11 cellular contexts compared by ENCODE assay signal in the genomic region with DNA sequence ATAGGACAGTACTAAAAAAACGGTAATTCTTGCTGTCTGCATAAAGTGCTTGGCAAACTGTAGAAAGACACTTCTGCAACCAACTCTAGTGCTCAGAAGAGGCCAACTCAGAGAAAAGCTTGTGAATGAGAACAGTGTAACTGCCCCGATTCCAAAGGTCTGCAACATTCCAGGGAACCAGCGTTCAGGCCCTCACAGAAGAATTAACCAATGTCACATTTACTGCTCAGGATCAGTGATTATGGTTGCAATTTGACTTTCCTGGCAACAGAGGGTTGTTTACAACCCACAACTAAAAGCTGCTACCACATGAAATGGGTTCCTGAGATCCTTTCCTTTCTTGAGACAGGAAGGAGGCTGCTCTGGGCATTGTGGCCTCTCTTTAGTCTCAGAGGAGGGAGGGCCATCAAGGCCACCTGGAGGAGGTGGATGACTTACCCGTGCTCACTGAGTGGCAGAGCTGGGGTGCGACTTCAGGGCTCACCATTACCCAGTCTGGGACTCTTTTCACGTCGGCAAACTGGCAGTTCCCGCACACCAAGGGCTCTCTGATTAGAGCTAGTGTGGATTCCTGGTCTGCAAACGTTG. TPM values are rescaled to one million over a fixed set of nuclear protein-coding genes. Genes with fewer than 3 reads are reported as not detected.
DNase-seq lines count a peak whose midpoint lies in the region; ATAC-seq, FAIRE-seq and TF ChIP-seq lines count a peak whose summit lies in the region.
"Had no signal": no experiment of that assay in that cellular context is flagged by ENCODE, and none has a peak within 500 bp of the region (broad histone marks: within the 10 kb centered on the region; RNA-seq: fewer than 3 reads in every experiment).

No MANE protein-coding gene starts in this region.

- H3K27me3 Mint-ChIP-seq in GM23338 (ENCODE audit: insufficient read depth, low read depth, poor library complexity): peaks cover 10% of the 10 kb centered on the region
- no peaks in the 10 kb centered on the region for H3K27me3 Mint-ChIP-seq in activated CD4-positive, alpha-beta memory T cell treated with anti-CD3 and anti-CD28 coated beads for 36 hours

- H4K20me1 ChIP-seq in GM23338 (replicated peaks; ENCODE audit: insufficient read depth) (peaks cover 26% of the 10 kb centered on the region), osteoblast (ENCODE audit: insufficient read depth, low read length) (peaks cover 80% of the 10 kb centered on the region), Karpas-422 (ENCODE audit: insufficient read depth, low read depth, low read length) (peaks cover 59% of the 10 kb centered on the region)

- H3K4me3 ChIP-seq in GM23338 (no peak overlapping the region), iPS-18a (ENCODE audit: low read length) (no peak overlapping the region), osteoblast (ENCODE audit: insufficient read depth, low read length) (no peak overlapping the region), Karpas-422 (ENCODE audit: low read length) (no peak overlapping the region)

- TF ChIP-seq CTCF in GM23338 (conservative IDR thresholded peaks at IDR 0.05; ENCODE audit: low read depth in 2 of 2) (no peak), osteoblast (IDR thresholded peaks at IDR 0.05; ENCODE audit: extremely low read depth, low read depth, low read length) (no peak), D721Med (IDR thresholded peaks at IDR 0.05; ENCODE audit: insufficient read depth, missing control alignments) (no peak)

- peak overlapping the region; percentile 76 for H3K27ac ChIP-seq in GM23338 (ENCODE audit: low read depth)
- peak overlapping the region; percentile 15 for H3K27ac ChIP-seq in iPS-18a (ENCODE audit: low read length)
- H3K27ac ChIP-seq in osteoblast (ENCODE audit: low read depth, low read length): peak overlapping the region; percentile 25
- H3K27ac ChIP-seq in Karpas-422 (ENCODE audit: low read length): no peak overlapping the region

- intact Hi-C loops in activated CD4-positive, alpha-beta memory T cell treated with anti-CD3 and anti-CD28 coated beads for 36 hours (cut with micrococcal nuclease): no loop called here

- no peaks in the 10 kb centered on the region for H3K9me3 Mint-ChIP-seq in GM23338
- no peaks in the 10 kb centered on the region for H3K9me3 Mint-ChIP-seq in activated CD4-positive, alpha-beta memory T cell treated with anti-CD3 and anti-CD28 coated beads for 36 hours

- peak overlapping the region; percentile 28 for H3K4me2 ChIP-seq in GM23338
- no peak overlapping the region for H3K4me2 ChIP-seq in osteoblast (ENCODE audit: insufficient read depth, low read length)
- H3K4me2 ChIP-seq in Karpas-422 (ENCODE audit: low read depth, low read length, poor library complexity, severe bottlenecking): no peak overlapping the region

- H3K4me1 Mint-ChIP-seq in GM23338: peaks cover 76% of the 10 kb centered on the region
- H3K4me1 Mint-ChIP-seq in activated CD4-positive, alpha-beta memory T cell treated with anti-CD3 and anti-CD28 coated beads for 36 hours (ENCODE audit: low read depth): peaks cover 65% of the 10 kb centered on the region

- FAIRE-seq in D721Med (lab: Jason Lieb, UNC): no peak

- POLR2A ChIA-PET in activated CD4-positive, alpha-beta memory T cell treated with anti-CD3 and anti-CD28 coated beads for 36 hours (lab: Charles Lee): interaction anchor here (0.6 kb wide), 1 partner anchor 355 kb away, joined by 3 read pairs; no protein-coding TSS in a partner anchor

- no peak for DNase-seq in GM23338 (ENCODE audit: low spot score)
- no peak for DNase-seq in activated CD4-positive, alpha-beta memory T cell treated with anti-CD3 and anti-CD28 coated beads for 36 hours
- DNase-seq in osteoblast (ENCODE audit: insufficient read length, low spot score, missing footprints): no peak
- DNase-seq in D721Med (ENCODE audit: insufficient read length, low spot score): no peak
- no peak for DNase-seq in Karpas-422
- DNase-seq: hippocampal formation, NCI-H1105 treated with DMSO at 0.1 percent for 48 hours, NCI-H510A had no signal

- H3K9me2 ChIP-seq in GM23338 (ENCODE audit: insufficient read depth): no peaks in the 10 kb centered on the region
- H3K9me2 ChIP-seq in Karpas-422 (replicated peaks; ENCODE audit: insufficient read depth, low read length): no peaks in the 10 kb centered on the region

- peaks cover 85% of the 10 kb centered on the region for H3K79me2 ChIP-seq in GM23338 (replicated peaks; ENCODE audit: insufficient read depth)
- peaks cover 100% of the 10 kb centered on the region for H3K79me2 ChIP-seq in osteoblast (ENCODE audit: insufficient read depth, low read length)
- H3K79me2 ChIP-seq in Karpas-422 (ENCODE audit: low read length): peaks cover 98% of the 10 kb centered on the region

- H3K9ac ChIP-seq in iPS-18a (ENCODE audit: low read length) (no peak overlapping the region), Karpas-422 (ENCODE audit: low read length) (no peak overlapping the region)

- H3F3A ChIP-seq in GM23338 (replicated peaks; ENCODE audit: low read depth): 0 out of 2 replicates have a peak, but pooled peaks cover 6% of the 10 kb centered on the region

- no peak overlapping the region for H2AFZ ChIP-seq in GM23338
- no peak overlapping the region for H2AFZ ChIP-seq in osteoblast (ENCODE audit: low read length)
- no peak overlapping the region for H2AFZ ChIP-seq in Karpas-422 (ENCODE audit: low read length)

- H3K27ac Mint-ChIP-seq in GM23338: peak overlapping the region; percentile 8
- H3K27ac Mint-ChIP-seq in activated CD4-positive, alpha-beta memory T cell treated with anti-CD3 and anti-CD28 coated beads for 36 hours: peak overlapping the region; percentile 18

- H3K4me1 ChIP-seq in GM23338 (ENCODE audit: insufficient read depth) (peaks cover 70% of the 10 kb centered on the region), iPS-18a (ENCODE audit: control insufficient read depth, low read depth, low read length) (peaks cover 57% of the 10 kb centered on the region), osteoblast (ENCODE audit: insufficient read depth, low read length) (peaks cover 31% of the 10 kb centered on the region), Karpas-422 (ENCODE audit: low read length) (peaks cover 10% of the 10 kb centered on the region)

- CTCF ChIA-PET in activated CD4-positive, alpha-beta memory T cell treated with anti-CD3 and anti-CD28 coated beads for 36 hours (lab: Charles Lee): interaction anchor here (0.8 to 0.9 kb wide), 2 partner anchors 36 to 296 kb away, joined by 3 read pairs; no protein-coding TSS in a partner anchor

- peaks cover 41% of the 10 kb centered on the region for H3K36me3 Mint-ChIP-seq in GM23338 (ENCODE audit: low read depth)
- peaks cover 48% of the 10 kb centered on the region for H3K36me3 Mint-ChIP-seq in activated CD4-positive, alpha-beta memory T cell treated with anti-CD3 and anti-CD28 coated beads for 36 hours

- no peaks in the 10 kb centered on the region for H3K27me3 ChIP-seq in GM23338 (ENCODE audit: insufficient read depth)
- no peaks in the 10 kb centered on the region for H3K27me3 ChIP-seq in iPS-18a (ENCODE audit: control insufficient read depth, insufficient read depth, low read length)
- H3K27me3 ChIP-seq in osteoblast (ENCODE audit: insufficient read depth, low read length): no peaks in the 10 kb centered on the region
- no peaks in the 10 kb centered on the region for H3K27me3 ChIP-seq in Karpas-422 (ENCODE audit: low read length)

- ATAC-seq in GM23338 (peak; percentile 17), GM21390 (IDR thresholded peaks at IDR 0.05; ENCODE audit: unreplicated experiment) (no peak)

- no peaks in the 10 kb centered on the region for H3K36me3 ChIP-seq in GM23338 (ENCODE audit: insufficient read depth)
- peaks cover 22% of the 10 kb centered on the region for H3K36me3 ChIP-seq in iPS-18a (ENCODE audit: control insufficient read depth, low read depth, low read length)
- peaks cover 50% of the 10 kb centered on the region for H3K36me3 ChIP-seq in osteoblast (ENCODE audit: insufficient read depth, low read length)
- peaks cover 69% of the 10 kb centered on the region for H3K36me3 ChIP-seq in Karpas-422 (ENCODE audit: insufficient read depth, low read length)

- H3K9me3 ChIP-seq in iPS-18a (ENCODE audit: control insufficient read depth, low read depth, low read length): no peaks in the 10 kb centered on the region
- H3K9me3 ChIP-seq in osteoblast (ENCODE audit: low read depth, low read length): no peaks in the 10 kb centered on the region
- H3K9me3 ChIP-seq in Karpas-422 (ENCODE audit: low read length): no peaks in the 10 kb centered on the region
- H3K9me3 ChIP-seq: Caco-2 had no signal

- H3K4me3 Mint-ChIP-seq in GM23338: no peak overlapping the region; the same call in 2 of the 3 replicates
- no peak overlapping the region for H3K4me3 Mint-ChIP-seq in activated CD4-positive, alpha-beta memory T cell treated with anti-CD3 and anti-CD28 coated beads for 36 hours

TF ChIP-seq in GM23338, 12 proteins besides CTCF, POLR2A, EP300 and RAD21 (continues in another document):
- TF ChIP-seq NANOG (IDR thresholded peaks at IDR 0.05; ENCODE audit: borderline replicate concordance): no peak

RNA-seq across cellular contexts. Expression of gene SRSF4, which starts 15.3 kb away (rescaled TPM):
- total RNA-seq in GM23338 (2014; rRNA removed; shearing (Covaris generic)): 54.4 and 58.4 TPM in 2 replicates
- polyA plus RNA-seq in GM23338 (2016; fragmentation: Nextera tagmentation; extraction: Ambion mirVana): 98.3 and 98.8 TPM in 2 replicates
- 100 to 1,000 TPM; 133 to 136 TPM for total RNA-seq in activated CD4-positive, alpha-beta memory T cell treated with anti-CD3 and anti-CD28 coated beads for 36 hours
- total RNA-seq in osteoblast: 27.9 and 30.4 TPM in 2 replicates
- total RNA-seq in Karpas-422 (2014; rRNA removed; shearing (Covaris generic); ENCODE audit: low replicate concordance): 31.7 and 40.1 TPM in 2 replicates

RNA-seq across cellular contexts. Expression of gene TMEM200B, which starts 42.7 kb away (rescaled TPM):
- 8.7 TPM in 2 replicates for total RNA-seq in GM23338 (2014; rRNA removed; shearing (Covaris generic))
- 4.9 and 5.3 TPM in 2 replicates for polyA plus RNA-seq in GM23338 (2016; fragmentation: Nextera tagmentation; extraction: Ambion mirVana)
- 1 to 10 TPM; 1.5 to 2.1 TPM for total RNA-seq in activated CD4-positive, alpha-beta memory T cell treated with anti-CD3 and anti-CD28 coated beads for 36 hours
- 9.4 and 10.6 TPM in 2 replicates for total RNA-seq in osteoblast
- total RNA-seq in Karpas-422 (2014; rRNA removed; shearing (Covaris generic); ENCODE audit: low replicate concordance): not detected in 2 replicates
